17 cellular contexts compared by ENCODE assay signal in the genomic region with DNA sequence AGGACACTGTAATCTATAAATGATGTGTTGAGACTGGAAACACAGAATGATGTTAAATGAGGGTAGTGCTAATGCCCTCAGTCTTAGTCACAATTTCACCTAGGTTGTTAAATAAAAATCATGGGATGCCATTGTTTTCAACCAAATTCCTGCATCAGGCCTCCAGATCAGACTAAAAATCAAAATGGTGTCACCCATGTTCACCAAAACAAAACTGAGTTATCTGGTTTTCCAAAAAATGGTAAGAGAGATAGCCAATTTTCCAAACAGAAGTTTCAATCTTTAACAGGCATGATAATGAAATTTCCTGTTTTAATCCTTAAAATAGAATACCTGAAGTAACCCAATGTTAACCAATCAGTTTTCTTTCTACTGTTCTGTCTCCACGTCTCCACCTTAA. TPM values are rescaled to one million over a fixed set of nuclear protein-coding genes. Genes with fewer than 3 reads are reported as not detected.
DNase-seq lines count a peak whose midpoint lies in the region; ATAC-seq, FAIRE-seq and TF ChIP-seq lines count a peak whose summit lies in the region.
"Had no signal": no experiment of that assay in that cellular context is flagged by ENCODE, and none has a peak within 500 bp of the region (broad histone marks: within the 10 kb centered on the region; RNA-seq: fewer than 3 reads in every experiment).

No MANE protein-coding gene starts in this region.

- TF ChIP-seq POLR2A in K562 (conservative IDR thresholded peaks at IDR 0.05): no peak

- H3K79me2 ChIP-seq in GM23338 (replicated peaks; ENCODE audit: insufficient read depth) (peaks cover 20% of the 10 kb centered on the region), OCI-LY1 (ENCODE audit: insufficient read depth, low read length) (peaks cover 24% of the 10 kb centered on the region), K562 (ENCODE audit: control insufficient read depth, insufficient read depth, low read length) (peaks cover 28% of the 10 kb centered on the region)

- H3K36me3 ChIP-seq in GM23338 (ENCODE audit: insufficient read depth) (no peaks in the 10 kb centered on the region), OCI-LY1 (ENCODE audit: insufficient read depth, low read length) (no peaks in the 10 kb centered on the region), K562 (ENCODE audit: control insufficient read depth, insufficient read depth, low read length) (no peaks in the 10 kb centered on the region)
- H3K36me3 ChIP-seq: BLaER1 treated with 17β-estradiol and CSF1 and Interleukin-3, amounts not matched to agents 10 nM and 100 nM had no signal

- H3K27ac Mint-ChIP-seq in GM23338: no peak overlapping the region
- H3K27ac Mint-ChIP-seq: B cell; CD8-positive, alpha-beta T cell had no signal

- in situ Hi-C loops in K562 (cut with MboI): no loop called here

- no peaks in the 10 kb centered on the region for H3K9me2 ChIP-seq in GM23338 (ENCODE audit: insufficient read depth)
- no peaks in the 10 kb centered on the region for H3K9me2 ChIP-seq in OCI-LY1 (ENCODE audit: low read depth, low read length)

- no peaks in the 10 kb centered on the region for H3K9me3 Mint-ChIP-seq in GM23338
- H3K9me3 Mint-ChIP-seq: CD8-positive, alpha-beta T cell; IgD-negative memory B cell had no signal

- no peak overlapping the region for H3K4me3 Mint-ChIP-seq in GM23338

- H3F3A ChIP-seq in GM23338 (replicated peaks; ENCODE audit: low read depth) (no peaks in the 10 kb centered on the region), OCI-LY1 (ENCODE audit: insufficient read depth, low read length) (0 out of 2 replicates have a peak, but pooled peaks cover 4% of the 10 kb centered on the region)

- ATAC-seq in GM23338 (no peak), K562 (no peak)
- ATAC-seq: CD8-positive, alpha-beta T cell; HepG2 had no signal

- intact Hi-C loops in K562 (cut with micrococcal nuclease): loop anchor here (5.0 to 10.0 kb wide), 2 partner anchors 103 to 170 kb away; no protein-coding TSS in a partner anchor

- CTCF ChIA-PET in K562 (lab: Yijun Ruan, JAX; ENCODE audit: low intra/inter-chr PET ratio): interaction anchor here (1.3 kb wide), 1 partner anchor 188 kb away, joined by 4 read pairs; no protein-coding TSS in a partner anchor

- no peak for TF ChIP-seq EP300 in K562 (IDR thresholded peaks at IDR 0.05; ENCODE audit: low read length)

- H3K9me1 ChIP-seq in K562 (ENCODE audit: control insufficient read depth, insufficient read depth, low read length): no peaks in the 10 kb centered on the region

- no peak overlapping the region for H3K27ac ChIP-seq in GM23338 (ENCODE audit: low read depth)
- no peak overlapping the region for H3K27ac ChIP-seq in OCI-LY1 (ENCODE audit: low read depth, low read length, poor library complexity, severe bottlenecking)
- no peak overlapping the region for H3K27ac ChIP-seq in K562 (ENCODE audit: extremely low read depth, low read depth, low read length)
- H3K27ac ChIP-seq: BLaER1 treated with 17β-estradiol and CSF1 and Interleukin-3, amounts not matched to agents 10 nM and 100 nM had no signal

- H4K20me1 ChIP-seq in GM23338 (replicated peaks; ENCODE audit: insufficient read depth) (peaks cover 10% of the 10 kb centered on the region), OCI-LY1 (ENCODE audit: insufficient read depth, low read length) (no peaks in the 10 kb centered on the region), K562 (replicated peaks; ENCODE audit: control insufficient read depth, insufficient read depth, low read length) (no peaks in the 10 kb centered on the region; the same call in 1 of the 2 replicates)

- DNase-seq in GM23338 (ENCODE audit: low spot score) (no peak), K562 (ENCODE audit: extremely low read depth in 1 of 4, low spot score in 3 of 4) (no peak), GM19240 (ENCODE audit: insufficient read length, low spot score) (no peak), NCI-H1092 treated with DMSO at 0.1 percent for 48 hours (lab: John Stamatoyannopoulos, UW) (no peak), NCI-H2029 (lab: John Stamatoyannopoulos, UW) (no peak)
- DNase-seq: CD8-positive, alpha-beta T cell; COR-L47; DMS 273 treated with DMSO at 0.1 percent for 48 hours; GOT3; H7 had no signal

- H3K36me3 Mint-ChIP-seq in GM23338 (ENCODE audit: low read depth): no peaks in the 10 kb centered on the region

- peak; percentile 11 for FAIRE-seq in K562 (lab: Jason Lieb, UNC)
- FAIRE-seq: GM12891, GM18507 had no signal

- TF ChIP-seq CTCF in GM23338 (conservative IDR thresholded peaks at IDR 0.05; ENCODE audit: low read depth in 2 of 2) (no peak), OCI-LY1 (IDR thresholded peaks at IDR 0.05; ENCODE audit: low read length) (no peak), K562 (IDR thresholded peaks at IDR 0.05 in 2 of 3, conservative IDR thresholded peaks at IDR 0.05 in 1 of 3; ENCODE audit: insufficient read depth in 2 of 3, low read depth in 1 of 3, low read length in 3 of 3) (no peak)

- POLR2A ChIA-PET in K562 (lab: Yijun Ruan, JAX): no interaction called here

- H2AFZ ChIP-seq in GM23338 (peak overlapping the region; percentile 38), OCI-LY1 (ENCODE audit: low read length) (peak overlapping the region; percentile 52; the same call in 1 of the 2 replicates), K562 (ENCODE audit: low read depth, low read length) (peak overlapping the region; percentile 96)

- peaks cover 33% of the 10 kb centered on the region for H3K4me1 Mint-ChIP-seq in GM23338

- 0 out of 2 replicates have a peak, but pooled peaks cover 7% of the 10 kb centered on the region for H3K27me3 ChIP-seq in GM23338 (ENCODE audit: insufficient read depth)
- H3K27me3 ChIP-seq in OCI-LY1 (ENCODE audit: insufficient read depth, low read length): no peaks in the 10 kb centered on the region
- H3K27me3 ChIP-seq in K562 (ENCODE audit: control insufficient read depth in 2 of 2, insufficient read depth in 2 of 2, low read length in 2 of 2): no peaks in the 10 kb centered on the region
- H3K27me3 ChIP-seq: BLaER1 treated with 17β-estradiol and CSF1 and Interleukin-3, amounts not matched to agents 10 nM and 100 nM had no signal

- H3K9me3 ChIP-seq in OCI-LY1 (ENCODE audit: low read length) (no peaks in the 10 kb centered on the region), K562 (replicated peaks; ENCODE audit: control insufficient read depth, insufficient read depth, low read depth, low read length) (no peaks in the 10 kb centered on the region)

- no peak overlapping the region for H3K4me3 ChIP-seq in GM23338
- no peak overlapping the region for H3K4me3 ChIP-seq in OCI-LY1 (ENCODE audit: low read depth, low read length, poor library complexity, severe bottlenecking)
- H3K4me3 ChIP-seq in K562: no peak overlapping the region
- H3K4me3 ChIP-seq: BLaER1 treated with 17β-estradiol and CSF1 and Interleukin-3, amounts not matched to agents 10 nM and 100 nM had no signal

- H3K9ac ChIP-seq in OCI-LY1 (ENCODE audit: low read length): no peak overlapping the region
- H3K9ac ChIP-seq in K562 (ENCODE audit: insufficient read depth in 1 of 2, low read depth in 2 of 2, low read length in 2 of 2): no peak overlapping the region
- H3K9ac ChIP-seq: BLaER1 treated with 17β-estradiol and CSF1 and Interleukin-3, amounts not matched to agents 10 nM and 100 nM had no signal

- H3K4me1 ChIP-seq in GM23338 (ENCODE audit: insufficient read depth): peaks cover 35% of the 10 kb centered on the region
- H3K4me1 ChIP-seq in OCI-LY1 (ENCODE audit: insufficient read depth, low read length, severe bottlenecking): peaks cover 39% of the 10 kb centered on the region
- peaks cover 6 to 14% of the 10 kb centered on the region in 2 experiments; a peak in 3 of 5 replicates for H3K4me1 ChIP-seq in K562 (replicated peaks in 1 of 2; ENCODE audit: control insufficient read depth in 2 of 2, insufficient read depth in 2 of 2, low read length in 2 of 2)

- BruUV-seq in K562 (replicated peaks; lab: Mats Ljungman, UMichigan): no TSS peak

- H3K27me3 Mint-ChIP-seq in GM23338 (ENCODE audit: insufficient read depth, low read depth, poor library complexity): peaks cover 11% of the 10 kb centered on the region

- WGBS in K562 (ENCODE audit: insufficient coverage, low coverage, missing lambda C conversion rate): 84% methylated on average over 1 of the region's 1 CpG

- TF ChIP-seq RAD21 in K562 (CRISPR knock-in tag; conservative IDR thresholded peaks at IDR 0.05 in 1 of 2, IDR thresholded peaks at IDR 0.05 in 1 of 2): no peak

- H3K4me2 ChIP-seq in GM23338: no peak overlapping the region
- no peak overlapping the region for H3K4me2 ChIP-seq in OCI-LY1 (ENCODE audit: low read length)
- no peak overlapping the region for H3K4me2 ChIP-seq in K562 (ENCODE audit: insufficient read depth, low read length)
- H3K4me2 ChIP-seq: BLaER1 treated with 17β-estradiol and CSF1 and Interleukin-3, amounts not matched to agents 10 nM and 100 nM had no signal

TF ChIP-seq in GM23338, 12 proteins besides CTCF, POLR2A, EP300 and RAD21 (continues in another document):
- TF ChIP-seq EZH2 (IDR thresholded peaks at IDR 0.05; ENCODE audit: low read depth, unreplicated experiment): no peak
- TF ChIP-seq EZH2phosphoT487 (IDR thresholded peaks at IDR 0.05; ENCODE audit: unreplicated experiment): no peak
- TF ChIP-seq STAT1 (IDR thresholded peaks at IDR 0.05; ENCODE audit: unreplicated experiment): no peak

TF ChIP-seq in K562, 482 proteins besides CTCF, POLR2A, EP300 and RAD21 (continues in another document):
- TF ChIP-seq EGR1 (conservative IDR thresholded peaks at IDR 0.05) (no peak), ZFP36 (IDR thresholded peaks at IDR 0.05; ENCODE audit: low read depth, low read length, partially characterized antibody) (no peak)

RNA-seq across cellular contexts. Expression of a gene that starts 2.2 kb away (rescaled TPM):
- 20.0 and 32.1 TPM in 2 replicates for total RNA-seq in GM23338 (2014; rRNA removed; shearing (Covaris generic))
- polyA plus RNA-seq in GM23338 (2016; fragmentation: Nextera tagmentation; extraction: Ambion mirVana): 23.3 and 30.7 TPM in 2 replicates
- 87.2 and 162 TPM in 2 replicates for total RNA-seq in K562 (2011; cell fraction: chromatin; rRNA removed; ENCODE audit: low replicate concordance)
- 37.2 and 53.8 TPM in 2 replicates for total RNA-seq in K562 (2011; cell fraction: nucleolus; rRNA removed)
- 68.6 and 73.0 TPM in 2 replicates for total RNA-seq in K562 (2011; cell fraction: nucleoplasm; rRNA removed)
- total RNA-seq in K562 (2014; rRNA removed): 19.6 and 25.4 TPM in 2 replicates
- total RNA-seq in K562 (2014; rRNA removed; fragmentation: Illumina TruSeq; extraction: Trizol): 28.5 and 37.5 TPM in 2 replicates
- 30.4 and 31.0 TPM in 2 replicates for total RNA-seq in K562 (2015; rRNA removed; fragmentation: Illumina TruSeq; extraction: Trizol)
- total RNA-seq in K562 (2021): 25.4 and 25.7 TPM in 2 replicates
- 47.6 and 54.0 TPM in 2 replicates for polyA plus RNA-seq in K562 (2011; rRNA removed)
- polyA plus RNA-seq in K562 (2011; cell fraction: cytosol; rRNA removed): 49.6 and 51.8 TPM in 2 replicates
- 46.2 and 52.5 TPM in 2 replicates for polyA plus RNA-seq in K562 (2011; cell fraction: nucleus; rRNA removed)
- polyA plus RNA-seq in K562 (2012): 28.4 and 34.6 TPM in 2 replicates
- 49.3 and 59.1 TPM in 2 replicates for polyA plus RNA-seq in K562 (2014; fragmentation: Illumina TruSeq; extraction: Trizol)
- polyA plus RNA-seq in K562 (2014; fragmentation: Nextera tagmentation; extraction: Ambion mirVana): 10 to 100 TPM; 19.4 to 41.4 TPM
- 18.0 and 22.9 TPM in 2 replicates for polyA plus RNA-seq in K562 (2014; rRNA removed)
- polyA minus RNA-seq in K562 (2011; rRNA and poly(A)+ RNA removed): 87.9 and 90.2 TPM in 2 replicates
- polyA minus RNA-seq in K562 (2011; cell fraction: cytosol; rRNA and poly(A)+ RNA removed): 24.9 and 37.7 TPM in 2 replicates
- polyA minus RNA-seq in K562 (2011; cell fraction: nucleus; rRNA and poly(A)+ RNA removed): 51.4 and 99.6 TPM in 2 replicates

Comparison
In these comparisons a context has a peak if more than half of its experiments do, and no peak if none do; other contexts are left out.
1. H2AFZ ChIP-seq: peak in every context shown above with its lines; median percentile 96 in K562; 52 in OCI-LY1; 38 in GM23338.